In the genomic region with DNA sequence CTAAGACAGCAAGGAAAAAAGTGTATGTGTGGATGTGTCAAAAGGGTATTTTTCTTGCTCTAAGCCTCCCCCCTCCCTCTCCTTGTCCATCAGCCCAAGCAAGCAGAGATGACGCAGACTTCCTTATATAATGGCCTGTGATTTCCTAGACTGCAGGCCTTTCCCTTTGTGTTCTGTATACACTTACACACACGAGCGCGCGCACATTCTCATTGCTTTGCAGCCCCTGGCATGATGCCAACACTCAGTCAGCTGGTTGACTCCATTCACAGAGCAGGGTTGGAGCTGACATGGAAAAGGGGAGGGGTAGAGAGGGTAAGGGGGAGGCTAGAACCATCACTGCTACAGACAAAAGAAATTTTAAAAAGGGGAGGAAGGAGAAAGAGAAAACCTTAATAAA, we compare ENCODE assay signal across 8 cellular contexts. TPM values are rescaled to one million over a fixed set of nuclear protein-coding genes. Genes with fewer than 3 reads are reported as not detected.
DNase-seq lines count a peak whose midpoint lies in the region; ATAC-seq and TF ChIP-seq lines count a peak whose summit lies in the region.

No MANE protein-coding gene starts in this region.

- POLR2A ChIA-PET in BJ (lab: Charles Lee), result no interaction called here

- no peaks in the 10 kb centered on the region for H3K27me3 ChIP-seq in BJ (ENCODE audit: control insufficient read depth, insufficient read depth, low read length)

- peak; percentile 25 for DNase-seq in BJ (ENCODE audit: low read depth)
- peak; percentile 99 for DNase-seq in NCI-H1105 treated with DMSO at 0.1 percent for 48 hours (lab: John Stamatoyannopoulos, UW)
- DNase-seq in T-helper 9 cell, result peak; percentile 5
- peak; percentile 91 for DNase-seq in epithelial cell of esophagus (ENCODE audit: low read depth)
- DNase-seq in mucosa of descending colon, result peak; percentile 83 to 92 (median 87)
- DNase-seq in superior temporal gyrus (ENCODE audit: extremely low spot score), result peak; percentile 97

- H3K4me1 ChIP-seq in mucosa of descending colon (ENCODE audit: low read depth), result peaks cover 30% of the 10 kb centered on the region

- TF ChIP-seq CTCF in BJ (IDR thresholded peaks at IDR 0.05; ENCODE audit: insufficient read depth, low read depth, low read length) (no peak), epithelial cell of esophagus (IDR thresholded peaks at IDR 0.05; ENCODE audit: insufficient read depth, low read depth, low read length, missing control alignments) (no peak), mucosa of descending colon (IDR thresholded peaks at IDR 0.05) (no peak)

- peak; percentile 97 for ATAC-seq in mucosa of descending colon
- ATAC-seq in GM19324 (IDR thresholded peaks at IDR 0.05; ENCODE audit: low FRiP score, unreplicated experiment), result no peak
- ATAC-seq in HG03378 (IDR thresholded peaks at IDR 0.05; ENCODE audit: unreplicated experiment), result no peak

- intact Hi-C loops in mucosa of descending colon (cut with DNase I, micrococcal nuclease), result no loop called here

- no peaks in the 10 kb centered on the region for H3K36me3 ChIP-seq in BJ (ENCODE audit: control insufficient read depth, insufficient read depth, low read length)
- H3K36me3 ChIP-seq in mucosa of descending colon (ENCODE audit: low read depth), result no peaks in the 10 kb centered on the region

- no peaks in the 10 kb centered on the region for H3K9me3 ChIP-seq in mucosa of descending colon

- CTCF ChIA-PET in BJ (lab: Yijun Ruan, JAX), result interaction anchor here (0.9 to 1.5 kb wide), 2 partner anchors 15 to 21 kb away, joined by 3 to 4 read pairs; no protein-coding TSS in a partner anchor

- H3K4me3 ChIP-seq in BJ (ENCODE audit: low read depth, low read length), result no peak overlapping the region
- H3K4me3 ChIP-seq in epithelial cell of esophagus (ENCODE audit: low read length), result no peak overlapping the region
- H3K4me3 ChIP-seq in mucosa of descending colon, result no peak overlapping the region

RNA-seq across cellular contexts. Expression of gene GATAD2B, which starts 41.8 kb away (rescaled TPM):
- 3.6 and 4.4 TPM in 2 replicates for polyA plus RNA-seq in BJ (2011; rRNA removed)
- polyA minus RNA-seq in BJ (2011; rRNA and poly(A)+ RNA removed), result 12.6 and 19.0 TPM in 2 replicates
- 10 to 100 TPM; 34.4 to 64.8 (median 36.3) TPM for total RNA-seq in mucosa of descending colon

Comparison
In these comparisons a context has a peak if more than half of its experiments do, and no peak if none do; other contexts are left out.
1. DNase-seq: peak in every context shown above with its lines; median percentile 99 in NCI-H1105 treated with DMSO at 0.1 percent for 48 hours; 97 in superior temporal gyrus; 91 in epithelial cell of esophagus; 87 in mucosa of descending colon; 25 in BJ; 5 in T-helper 9 cell.